Comparison of ENCODE assay signal across 8 cellular contexts in the genomic region with DNA sequence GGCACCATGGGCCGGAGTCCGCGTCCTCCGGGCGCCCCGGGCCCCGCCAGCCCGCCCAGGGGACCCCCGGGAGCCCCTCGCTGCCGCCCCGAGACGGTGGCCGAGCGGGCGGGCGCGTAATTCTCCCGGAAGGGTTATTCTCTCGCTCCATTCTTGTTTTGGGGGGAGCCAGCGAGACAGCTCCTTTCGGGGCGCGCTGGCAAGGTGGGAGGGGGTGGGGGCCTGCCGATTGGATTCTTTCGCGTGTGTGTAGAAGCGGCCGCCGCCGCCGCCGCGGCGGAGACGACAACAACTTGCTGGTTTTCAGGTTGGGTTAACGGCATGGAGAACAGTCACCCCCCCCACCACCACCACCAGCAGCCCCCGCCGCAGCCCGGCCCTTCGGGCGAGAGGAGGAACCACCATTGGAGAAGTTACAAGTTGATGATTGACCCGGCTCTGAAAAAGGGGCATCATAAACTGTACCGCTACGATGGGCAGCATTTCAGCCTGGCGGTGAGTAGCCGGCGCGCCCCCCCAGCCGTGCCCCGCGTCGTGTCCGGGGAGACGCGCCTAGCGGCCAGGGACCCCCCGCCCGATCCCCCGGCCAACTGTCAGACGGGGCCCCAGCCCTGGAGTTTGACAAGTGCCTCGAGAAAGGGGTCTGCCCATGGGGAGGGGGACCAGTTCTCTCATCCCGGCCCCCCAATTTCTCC. TPM values are rescaled to one million over a fixed set of nuclear protein-coding genes. Genes with fewer than 3 reads are reported as not detected.
DNase-seq lines count a peak whose midpoint lies in the region; ATAC-seq and TF ChIP-seq lines count a peak whose summit lies in the region.

No MANE protein-coding gene starts in this region.

- TF ChIP-seq CTCF in mucosa of descending colon (IDR thresholded peaks at IDR 0.05) (no peak), transverse colon (IDR thresholded peaks at IDR 0.05) (peak in 1 of 5 experiments; percentile 29)

- in situ Hi-C loops in transverse colon (cut with MboI; ENCODE audit: low pct_ligation_motif_present in 1 of 4, low pct_unique_long_range_greater_than_20kb in 1 of 4, low sequenced_read_pairs in 3 of 4) = no loop called here

- H3K27me3 Mint-ChIP-seq in CD4-positive, alpha-beta memory T cell = no peaks in the 10 kb centered on the region

- H3K27ac ChIP-seq in CD4-positive, alpha-beta memory T cell (ENCODE audit: low read depth, low read length) = peak overlapping the region; percentile 78
- H3K27ac ChIP-seq in HUES64 (ENCODE audit: low read depth, low read length) = peak overlapping the region; percentile 18; the same call in 1 of the 2 replicates
- peak overlapping the region; percentile 100 for H3K27ac ChIP-seq in transverse colon

- under 1% methylated on average over 63 of the region's 63 CpGs for WGBS in HUES64
- WGBS in transverse colon (ENCODE audit: low coverage in 1 of 2), 2 donors = 1% methylated on average over 54 of the region's 63 CpGs; no CpG with 5 or more reads in 1 of the 2 donors

- ATAC-seq in mucosa of descending colon = no peak
- no peak for ATAC-seq in GM19023 (IDR thresholded peaks at IDR 0.05; ENCODE audit: unreplicated experiment)

- peaks cover 14 to 60% (median 30%) of the 10 kb centered on the region in 4 donors for H3K4me1 Mint-ChIP-seq in CD4-positive, alpha-beta memory T cell

- H3K36me3 ChIP-seq in CD4-positive, alpha-beta memory T cell (ENCODE audit: insufficient read depth, low read length) = peaks cover 19% of the 10 kb centered on the region
- H3K36me3 ChIP-seq in HUES64 (ENCODE audit: insufficient read depth, low read length) (peaks cover 21% of the 10 kb centered on the region), mucosa of descending colon (ENCODE audit: low read depth) (no peaks in the 10 kb centered on the region), transverse colon (peaks cover 0 to 13% (median 0%) of the 10 kb centered on the region in 4 donors)

- H3K36me3 Mint-ChIP-seq in CD4-positive, alpha-beta memory T cell = peaks cover 16 to 55% of the 10 kb centered on the region in 2 donors

- H3K27ac Mint-ChIP-seq in CD4-positive, alpha-beta memory T cell = peak overlapping the region; percentile 93 to 99 (median 96)

- H3K27me3 ChIP-seq in CD4-positive, alpha-beta memory T cell (ENCODE audit: insufficient read depth, low read length) = no peaks in the 10 kb centered on the region
- H3K27me3 ChIP-seq in HUES64 (ENCODE audit: insufficient read depth, low read length) (no peaks in the 10 kb centered on the region), transverse colon (no peaks in the 10 kb centered on the region)

- POLR2A ChIA-PET in CD4-positive, alpha-beta memory T cell (lab: Charles Lee; ENCODE audit: partially characterized antibody) = interaction anchor here (0.9 to 44.6 kb wide), 13 partner anchors 3 to 225 kb away, joined by 3 to 2727 read pairs (median 9); partner anchors contain the start of genes ORAI1, PSMD9, RHOF and SETD1B

- intact Hi-C loops in CD4-positive, alpha-beta memory T cell (cut with micrococcal nuclease) = no loop called here
- intact Hi-C loops in mucosa of descending colon (cut with DNase I, micrococcal nuclease) = no loop called here
- intact Hi-C loops in transverse colon (cut with DNase I; ENCODE audit: low total_unique reads) = no loop called here

- CTCF ChIA-PET in CD4-positive, alpha-beta memory T cell (lab: Charles Lee; ENCODE audit: partially characterized antibody) = interaction anchor here (0.8 to 16.7 kb wide), 3 partner anchors 8 to 122 kb away, joined by 3 to 918 read pairs (median 4); partner anchors contain the start of gene RHOF

- peak overlapping the region; percentile 57 for H3K9ac ChIP-seq in HUES64 (ENCODE audit: low read depth, low read length)

- peak; percentile 54 to 80 (median 58) for DNase-seq in CD4-positive, alpha-beta memory T cell
- DNase-seq in activated CD4-positive, alpha-beta T cell treated with anti-CD3 and anti-CD28 coated beads for 1 hour = peak; percentile 47
- DNase-seq in effector CD8-positive, alpha-beta T cell (lab: John Stamatoyannopoulos, UW) = peak; percentile 43
- DNase-seq in mucosa of descending colon = peak; percentile 69 to 78 (median 74)
- DNase-seq in transverse colon = no peak
- no peak for DNase-seq in GOT3 (lab: John Stamatoyannopoulos, UW)

- H3K4me3 Mint-ChIP-seq in CD4-positive, alpha-beta memory T cell = peak overlapping the region; percentile 97 to 99 (median 98)

- H3K9me3 Mint-ChIP-seq in CD4-positive, alpha-beta memory T cell = peaks cover 0 to 3% (median 0%) of the 10 kb centered on the region in 8 donors

- no peaks in the 10 kb centered on the region for H3K9me3 ChIP-seq in CD4-positive, alpha-beta memory T cell (ENCODE audit: control insufficient read depth in 1 of 2, low read length in 2 of 2)
- no peaks in the 10 kb centered on the region for H3K9me3 ChIP-seq in HUES64 (ENCODE audit: insufficient read depth, low read depth, low read length)
- no peaks in the 10 kb centered on the region for H3K9me3 ChIP-seq in mucosa of descending colon
- H3K9me3 ChIP-seq in transverse colon = no peaks in the 10 kb centered on the region

- TF ChIP-seq EP300 in transverse colon (IDR thresholded peaks at IDR 0.05; ENCODE audit: low read depth) = no peak

- TF ChIP-seq POLR2A in transverse colon (IDR thresholded peaks at IDR 0.05) = peak; percentile 16

- peak overlapping the region; percentile 61 to 89 for H3K4me3 ChIP-seq in CD4-positive, alpha-beta memory T cell (ENCODE audit: low read length in 2 of 2)
- H3K4me3 ChIP-seq in HUES64 (ENCODE audit: low read length) (peak overlapping the region; percentile 78), mucosa of descending colon (peak overlapping the region; percentile 57), transverse colon (peak overlapping the region; percentile 75 to 94 (median 80))

- H3K4me1 ChIP-seq in CD4-positive, alpha-beta memory T cell (ENCODE audit: insufficient read depth, low read length) = peaks cover 34% of the 10 kb centered on the region
- H3K4me1 ChIP-seq in HUES64 (ENCODE audit: insufficient read depth, low read length) (peaks cover 17% of the 10 kb centered on the region), mucosa of descending colon (ENCODE audit: low read depth) (peaks cover 14% of the 10 kb centered on the region), transverse colon (peaks cover 13 to 27% (median 24%) of the 10 kb centered on the region in 4 donors)

RNA-seq across cellular contexts. Expression of gene SETD1B, which starts 0.8 kb away (rescaled TPM):
- total RNA-seq in CD4-positive, alpha-beta memory T cell = 10 to 100 TPM; 67.1 to 69.3 TPM
- 1 to 10 TPM in 1 of 2 donors, under 1 TPM in 1; 0.13 to 3.3 TPM for polyA plus RNA-seq in CD4-positive, alpha-beta memory T cell
- polyA plus RNA-seq in HUES64 (2013, experiment 1 of 2) = 8.4 TPM
- polyA plus RNA-seq in HUES64 (2013, experiment 2 of 2) = 8.3 TPM
- 10 to 100 TPM; 23.8 to 38.3 (median 27.5) TPM for total RNA-seq in mucosa of descending colon
- 10 to 100 TPM; 13.4 to 39.6 (median 15.2) TPM for total RNA-seq in transverse colon

RNA-seq across cellular contexts. Expression of gene RHOF, which starts 11.1 kb away (rescaled TPM):
- 100 to 1,000 TPM; 137 to 138 TPM for total RNA-seq in CD4-positive, alpha-beta memory T cell
- polyA plus RNA-seq in CD4-positive, alpha-beta memory T cell = 100 to 1,000 TPM in 1 of 2 donors, 10 to 100 TPM in 1; 72.6 to 106 TPM
- polyA plus RNA-seq in HUES64 (2013, experiment 1 of 2) = 15.1 TPM
- 15.5 TPM for polyA plus RNA-seq in HUES64 (2013, experiment 2 of 2)
- 10 to 100 TPM; 45.5 to 86.7 (median 83.2) TPM for total RNA-seq in mucosa of descending colon
- 100 to 1,000 TPM in 3 of 4 donors, 10 to 100 TPM in 1; 14.9 to 251 (median 150) TPM for total RNA-seq in transverse colon

RNA-seq across cellular contexts. Expression of gene HPD, which starts 54.1 kb away (rescaled TPM):
- total RNA-seq in CD4-positive, alpha-beta memory T cell = not detected
- not detected for polyA plus RNA-seq in CD4-positive, alpha-beta memory T cell
- 0.15 TPM for polyA plus RNA-seq in HUES64 (2013, experiment 1 of 2)
- 0.32 TPM for polyA plus RNA-seq in HUES64 (2013, experiment 2 of 2)
- total RNA-seq in mucosa of descending colon = 1 to 10 TPM in 1 of 3 donors, under 1 TPM in 1, not detected in 1; 0.63 to 1.0 TPM
- under 1 TPM in 1 of 4 donors, not detected in 3; 0.41 TPM for total RNA-seq in transverse colon

Comparison
In these comparisons a context has a peak if more than half of its experiments do, and no peak if none do; other contexts are left out.
1. DNase-seq: peak in CD4-positive, alpha-beta memory T cell (5 of 5), activated CD4-positive, alpha-beta T cell treated with anti-CD3 and anti-CD28 coated beads for 1 hour (single experiment), effector CD8-positive, alpha-beta T cell (single experiment) and mucosa of descending colon (3 of 3); none in transverse colon (single experiment) and GOT3 (single experiment).
2. H3K27ac ChIP-seq: peak in every context shown above with its lines; median percentile 100 in transverse colon; 78 in CD4-positive, alpha-beta memory T cell; 18 in HUES64.
3. Peak in every context shown above with its lines, with median percentiles within 50 percentile points of each other: H3K4me3 ChIP-seq.